In the genomic region with DNA sequence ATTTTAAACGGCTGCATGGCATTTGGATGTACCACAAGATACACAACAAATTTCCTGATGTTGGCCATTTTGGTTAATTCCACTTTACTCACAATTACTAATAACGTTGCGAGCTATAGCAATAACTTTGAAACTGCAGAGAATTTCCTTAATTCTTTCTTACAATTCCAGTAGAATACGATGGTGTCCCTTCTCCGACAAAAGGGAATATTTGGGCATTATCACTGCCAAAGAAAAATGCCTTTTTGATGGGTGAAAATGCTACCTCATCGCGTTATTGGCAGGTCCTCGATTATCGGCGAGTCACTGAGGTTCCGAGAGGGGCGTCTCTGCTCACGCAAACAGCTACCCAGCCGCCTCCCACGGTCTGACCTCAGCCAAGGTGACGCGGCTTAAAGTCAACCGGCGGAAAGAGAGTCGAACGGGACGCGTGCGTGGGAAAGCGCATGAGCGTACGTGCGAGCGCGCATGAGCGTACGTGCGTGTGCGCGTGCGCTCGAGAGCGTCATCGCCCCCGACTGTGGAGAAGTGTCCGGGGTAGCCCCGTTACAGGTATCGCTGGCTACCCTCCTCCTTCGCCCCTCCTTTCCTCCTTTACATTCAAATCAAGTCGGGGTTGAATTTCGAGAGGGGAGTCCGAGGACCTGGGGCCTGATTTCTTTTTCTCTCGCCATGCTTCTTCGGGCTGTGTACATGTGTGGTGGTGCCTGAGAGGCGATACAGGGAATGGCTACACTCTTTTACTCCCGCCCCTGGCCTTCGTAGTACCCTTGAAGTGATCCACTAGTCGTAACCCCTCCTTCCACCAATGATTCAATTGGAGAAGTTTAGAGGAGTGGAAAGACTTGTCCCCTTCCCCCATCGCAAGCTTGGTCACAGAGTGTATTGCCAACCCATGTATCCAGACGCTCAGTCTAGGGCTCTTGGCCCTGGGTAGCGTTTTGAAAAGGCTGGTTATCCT, we compare ENCODE assay signal across 1 cellular context.
TF ChIP-seq lines count a peak whose summit lies in the region.

Gene OXSM (plus strand): TSS at position 495 of the 961 bp plus-strand sequence. CDS start 931 bp downstream, outside the sequence.

TF ChIP-seq in K562, 482 proteins besides CTCF, POLR2A, EP300 and RAD21 (continued from another document and continues in another):
- TF ChIP-seq, protein P1, sequence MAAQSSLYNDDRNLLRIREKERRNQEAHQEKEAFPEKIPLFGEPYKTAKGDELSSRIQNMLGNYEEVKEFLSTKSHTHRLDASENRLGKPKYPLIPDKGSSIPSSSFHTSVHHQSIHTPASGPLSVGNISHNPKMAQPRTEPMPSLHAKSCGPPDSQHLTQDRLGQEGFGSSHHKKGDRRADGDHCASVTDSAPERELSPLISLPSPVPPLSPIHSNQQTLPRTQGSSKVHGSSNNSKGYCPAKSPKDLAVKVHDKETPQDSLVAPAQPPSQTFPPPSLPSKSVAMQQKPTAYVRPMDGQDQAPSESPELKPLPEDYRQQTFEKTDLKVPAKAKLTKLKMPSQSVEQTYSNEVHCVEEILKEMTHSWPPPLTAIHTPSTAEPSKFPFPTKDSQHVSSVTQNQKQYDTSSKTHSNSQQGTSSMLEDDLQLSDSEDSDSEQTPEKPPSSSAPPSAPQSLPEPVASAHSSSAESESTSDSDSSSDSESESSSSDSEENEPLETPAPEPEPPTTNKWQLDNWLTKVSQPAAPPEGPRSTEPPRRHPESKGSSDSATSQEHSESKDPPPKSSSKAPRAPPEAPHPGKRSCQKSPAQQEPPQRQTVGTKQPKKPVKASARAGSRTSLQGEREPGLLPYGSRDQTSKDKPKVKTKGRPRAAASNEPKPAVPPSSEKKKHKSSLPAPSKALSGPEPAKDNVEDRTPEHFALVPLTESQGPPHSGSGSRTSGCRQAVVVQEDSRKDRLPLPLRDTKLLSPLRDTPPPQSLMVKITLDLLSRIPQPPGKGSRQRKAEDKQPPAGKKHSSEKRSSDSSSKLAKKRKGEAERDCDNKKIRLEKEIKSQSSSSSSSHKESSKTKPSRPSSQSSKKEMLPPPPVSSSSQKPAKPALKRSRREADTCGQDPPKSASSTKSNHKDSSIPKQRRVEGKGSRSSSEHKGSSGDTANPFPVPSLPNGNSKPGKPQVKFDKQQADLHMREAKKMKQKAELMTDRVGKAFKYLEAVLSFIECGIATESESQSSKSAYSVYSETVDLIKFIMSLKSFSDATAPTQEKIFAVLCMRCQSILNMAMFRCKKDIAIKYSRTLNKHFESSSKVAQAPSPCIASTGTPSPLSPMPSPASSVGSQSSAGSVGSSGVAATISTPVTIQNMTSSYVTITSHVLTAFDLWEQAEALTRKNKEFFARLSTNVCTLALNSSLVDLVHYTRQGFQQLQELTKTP (IDR thresholded peaks at IDR 0.05; ENCODE audit: low read depth in 1 of 2, partially characterized antibody in 2 of 2) = peak in 1 of 2 experiments; percentile 37
- 0 out of 2 replicates have a peak, but pooled peaks have one; percentile 30 for TF ChIP-seq HIVEP1 (CRISPR knock-in tag; IDR thresholded peaks at IDR 0.05)
- no peak for TF ChIP-seq ZNF143 (CRISPR knock-in tag; IDR thresholded peaks at IDR 0.05)
- no peak for TF ChIP-seq ZSCAN32 (CRISPR knock-in tag; IDR thresholded peaks at IDR 0.05)
- no peak for TF ChIP-seq PTBP1 (IDR thresholded peaks at IDR 0.05; ENCODE audit: low read depth, low read length)
- no peak for TF ChIP-seq XRCC4 (IDR thresholded peaks at IDR 0.05; ENCODE audit: extremely low read depth, insufficient read depth, insufficient read length)
- peak; percentile 91 for TF ChIP-seq ZNF395 (CRISPR knock-in tag; IDR thresholded peaks at IDR 0.05)
- no peak for TF ChIP-seq PHB2 (IDR thresholded peaks at IDR 0.05; ENCODE audit: low read depth)
- no peak for TF ChIP-seq ZNF436 (CRISPR knock-in tag; IDR thresholded peaks at IDR 0.05)
- no peak for TF ChIP-seq ZFPM2 (CRISPR knock-in tag; IDR thresholded peaks at IDR 0.05)
- TF ChIP-seq NFIC (IDR thresholded peaks at IDR 0.05) = peak; percentile 22
- peak; percentile 94 for TF ChIP-seq RBBP5 (IDR thresholded peaks at IDR 0.05; ENCODE audit: borderline replicate concordance, insufficient read depth, low read length, poor library complexity, severe bottlenecking)
- no peak for TF ChIP-seq DACH1 (IDR thresholded peaks at IDR 0.05; ENCODE audit: partially characterized antibody)
- peak; percentile 9; the same call in 1 of the 2 replicates for TF ChIP-seq HES1 (IDR thresholded peaks at IDR 0.05; ENCODE audit: low read depth)
- TF ChIP-seq FOXK1 (CRISPR knock-in tag; IDR thresholded peaks at IDR 0.05; ENCODE audit: borderline replicate concordance) = peak; percentile 76; the same call in 1 of the 2 replicates
- no peak for TF ChIP-seq LARP7 (IDR thresholded peaks at IDR 0.05)
- TF ChIP-seq BRF1 (IDR thresholded peaks at IDR 0.05; ENCODE audit: borderline replicate concordance, extremely low read depth, insufficient read length) = no peak
- no peak for TF ChIP-seq CREB3 (tag; conservative IDR thresholded peaks at IDR 0.05; ENCODE audit: low read depth)
- peak; percentile 95 for TF ChIP-seq L3MBTL2 (IDR thresholded peaks at IDR 0.05)
- TF ChIP-seq IRF9 (tag; IDR thresholded peaks at IDR 0.05) = no peak
- TF ChIP-seq ZFP1 (CRISPR knock-in tag; IDR thresholded peaks at IDR 0.05) = peak; percentile 60; the same call in 1 of the 2 replicates
- no peak for TF ChIP-seq ZC3H11A (IDR thresholded peaks at IDR 0.05; ENCODE audit: low read depth, low read length)
- TF ChIP-seq KLF1 (tag; IDR thresholded peaks at IDR 0.05) = no peak; the same call in 1 of the 2 replicates
- TF ChIP-seq ZNF384 (IDR thresholded peaks at IDR 0.05; ENCODE audit: low read depth, low read length) = no peak
- no peak; the same call in 1 of the 2 replicates for TF ChIP-seq MXI1 (IDR thresholded peaks at IDR 0.05; ENCODE audit: low read depth, low read length)
- TF ChIP-seq JUN (IDR thresholded peaks at IDR 0.05; ENCODE audit: borderline replicate concordance, low read depth, low read length) = peak; percentile 89; the same call in 1 of the 2 replicates
- TF ChIP-seq JUN (CRISPR knock-in tag; IDR thresholded peaks at IDR 0.05; ENCODE audit: borderline replicate concordance) = no peak; the same call in 1 of the 2 replicates
- no peak; the same call in 1 of the 2 replicates for TF ChIP-seq ZNF766 (CRISPR knock-in tag; conservative IDR thresholded peaks at IDR 0.05)
- TF ChIP-seq MECOM (CRISPR knock-in tag; IDR thresholded peaks at IDR 0.05) = peak; percentile 40; the same call in 1 of the 2 replicates
- no peak for TF ChIP-seq SNAPC5 (CRISPR knock-in tag; IDR thresholded peaks at IDR 0.05)
- TF ChIP-seq, protein P2, sequence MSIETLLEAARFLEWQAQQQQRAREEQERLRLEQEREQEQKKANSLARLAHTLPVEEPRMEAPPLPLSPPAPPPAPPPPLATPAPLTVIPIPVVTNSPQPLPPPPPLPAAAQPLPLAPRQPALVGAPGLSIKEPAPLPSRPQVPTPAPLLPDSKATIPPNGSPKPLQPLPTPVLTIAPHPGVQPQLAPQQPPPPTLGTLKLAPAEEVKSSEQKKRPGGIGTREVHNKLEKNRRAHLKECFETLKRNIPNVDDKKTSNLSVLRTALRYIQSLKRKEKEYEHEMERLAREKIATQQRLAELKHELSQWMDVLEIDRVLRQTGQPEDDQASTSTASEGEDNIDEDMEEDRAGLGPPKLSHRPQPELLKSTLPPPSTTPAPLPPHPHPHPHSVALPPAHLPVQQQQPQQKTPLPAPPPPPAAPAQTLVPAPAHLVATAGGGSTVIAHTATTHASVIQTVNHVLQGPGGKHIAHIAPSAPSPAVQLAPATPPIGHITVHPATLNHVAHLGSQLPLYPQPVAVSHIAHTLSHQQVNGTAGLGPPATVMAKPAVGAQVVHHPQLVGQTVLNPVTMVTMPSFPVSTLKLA (conservative IDR thresholded peaks at IDR 0.05) = peak; percentile 89 to 92
- peak; percentile 64 for TF ChIP-seq MAFF (IDR thresholded peaks at IDR 0.05; ENCODE audit: low read length)
- TF ChIP-seq ZNF41 (CRISPR knock-in tag; conservative IDR thresholded peaks at IDR 0.05) = 0 out of 2 replicates have a peak, but pooled peaks have one; percentile 42
- no peak for TF ChIP-seq ESRRB (CRISPR knock-in tag; IDR thresholded peaks at IDR 0.05; ENCODE audit: borderline replicate concordance)
- TF ChIP-seq MTF1 (CRISPR knock-in tag; IDR thresholded peaks at IDR 0.05; ENCODE audit: borderline replicate concordance) = no peak
- TF ChIP-seq, protein P3, sequence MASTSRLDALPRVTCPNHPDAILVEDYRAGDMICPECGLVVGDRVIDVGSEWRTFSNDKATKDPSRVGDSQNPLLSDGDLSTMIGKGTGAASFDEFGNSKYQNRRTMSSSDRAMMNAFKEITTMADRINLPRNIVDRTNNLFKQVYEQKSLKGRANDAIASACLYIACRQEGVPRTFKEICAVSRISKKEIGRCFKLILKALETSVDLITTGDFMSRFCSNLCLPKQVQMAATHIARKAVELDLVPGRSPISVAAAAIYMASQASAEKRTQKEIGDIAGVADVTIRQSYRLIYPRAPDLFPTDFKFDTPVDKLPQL (IDR thresholded peaks at IDR 0.05; ENCODE audit: extremely low read depth, insufficient read length) = no peak
- TF ChIP-seq HOXB6 (CRISPR knock-in tag; IDR thresholded peaks at IDR 0.05; ENCODE audit: borderline replicate concordance) = no peak
- TF ChIP-seq RBM25 (IDR thresholded peaks at IDR 0.05; ENCODE audit: low read depth, low read length, severe bottlenecking) = no peak
- TF ChIP-seq GABPB2 (CRISPR knock-in tag; conservative IDR thresholded peaks at IDR 0.05) = no peak
- TF ChIP-seq, protein P4, sequence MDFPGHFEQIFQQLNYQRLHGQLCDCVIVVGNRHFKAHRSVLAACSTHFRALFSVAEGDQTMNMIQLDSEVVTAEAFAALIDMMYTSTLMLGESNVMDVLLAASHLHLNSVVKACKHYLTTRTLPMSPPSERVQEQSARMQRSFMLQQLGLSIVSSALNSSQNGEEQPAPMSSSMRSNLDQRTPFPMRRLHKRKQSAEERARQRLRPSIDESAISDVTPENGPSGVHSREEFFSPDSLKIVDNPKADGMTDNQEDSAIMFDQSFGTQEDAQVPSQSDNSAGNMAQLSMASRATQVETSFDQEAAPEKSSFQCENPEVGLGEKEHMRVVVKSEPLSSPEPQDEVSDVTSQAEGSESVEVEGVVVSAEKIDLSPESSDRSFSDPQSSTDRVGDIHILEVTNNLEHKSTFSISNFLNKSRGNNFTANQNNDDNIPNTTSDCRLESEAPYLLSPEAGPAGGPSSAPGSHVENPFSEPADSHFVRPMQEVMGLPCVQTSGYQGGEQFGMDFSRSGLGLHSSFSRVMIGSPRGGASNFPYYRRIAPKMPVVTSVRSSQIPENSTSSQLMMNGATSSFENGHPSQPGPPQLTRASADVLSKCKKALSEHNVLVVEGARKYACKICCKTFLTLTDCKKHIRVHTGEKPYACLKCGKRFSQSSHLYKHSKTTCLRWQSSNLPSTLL (IDR thresholded peaks at IDR 0.05) = no peak
- TF ChIP-seq MCM2 (IDR thresholded peaks at IDR 0.05; ENCODE audit: low read depth) = no peak
- TF ChIP-seq, protein P5, sequence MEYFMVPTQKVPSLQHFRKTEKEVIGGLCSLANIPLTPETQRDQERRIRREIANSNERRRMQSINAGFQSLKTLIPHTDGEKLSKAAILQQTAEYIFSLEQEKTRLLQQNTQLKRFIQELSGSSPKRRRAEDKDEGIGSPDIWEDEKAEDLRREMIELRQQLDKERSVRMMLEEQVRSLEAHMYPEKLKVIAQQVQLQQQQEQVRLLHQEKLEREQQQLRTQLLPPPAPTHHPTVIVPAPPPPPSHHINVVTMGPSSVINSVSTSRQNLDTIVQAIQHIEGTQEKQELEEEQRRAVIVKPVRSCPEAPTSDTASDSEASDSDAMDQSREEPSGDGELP (CRISPR knock-in tag; IDR thresholded peaks at IDR 0.05; ENCODE audit: borderline replicate concordance) = peak; percentile 88; the same call in 1 of the 2 replicates
- peak; percentile 57 for TF ChIP-seq SMARCA4 (IDR thresholded peaks at IDR 0.05)
- no peak for TF ChIP-seq MIER1 (IDR thresholded peaks at IDR 0.05; ENCODE audit: low read depth)
- TF ChIP-seq KDM5B (IDR thresholded peaks at IDR 0.05; ENCODE audit: insufficient replicate concordance, low read depth, low read length) = peak; percentile 91
- 0 out of 2 replicates have a peak, but pooled peaks have one; percentile 26 for TF ChIP-seq ZNF444 (CRISPR knock-in tag; IDR thresholded peaks at IDR 0.05)
- no peak for TF ChIP-seq NR4A1 (CRISPR knock-in tag; IDR thresholded peaks at IDR 0.05)
- peak; percentile 76; the same call in 1 of the 2 replicates for TF ChIP-seq NR4A1 (tag; IDR thresholded peaks at IDR 0.05)
- no peak for TF ChIP-seq NR1H2 (CRISPR knock-in tag; IDR thresholded peaks at IDR 0.05)
- TF ChIP-seq ZNF764 (CRISPR knock-in tag; IDR thresholded peaks at IDR 0.05; ENCODE audit: low read depth) = no peak
- peak; percentile 97 for TF ChIP-seq SETDB1 (IDR thresholded peaks at IDR 0.05; ENCODE audit: low read length)
- no peak for TF ChIP-seq SMARCA5 (IDR thresholded peaks at IDR 0.05)
- TF ChIP-seq FOXK2 (conservative IDR thresholded peaks at IDR 0.05 in 1 of 2, IDR thresholded peaks at IDR 0.05 in 1 of 2; ENCODE audit: low read depth in 2 of 2) = peak; percentile 83 to 87
- TF ChIP-seq ZNF232 (CRISPR knock-in tag; IDR thresholded peaks at IDR 0.05) = no peak
